Comparison of ENCODE assay signal across 1 cellular context in the genomic region with DNA sequence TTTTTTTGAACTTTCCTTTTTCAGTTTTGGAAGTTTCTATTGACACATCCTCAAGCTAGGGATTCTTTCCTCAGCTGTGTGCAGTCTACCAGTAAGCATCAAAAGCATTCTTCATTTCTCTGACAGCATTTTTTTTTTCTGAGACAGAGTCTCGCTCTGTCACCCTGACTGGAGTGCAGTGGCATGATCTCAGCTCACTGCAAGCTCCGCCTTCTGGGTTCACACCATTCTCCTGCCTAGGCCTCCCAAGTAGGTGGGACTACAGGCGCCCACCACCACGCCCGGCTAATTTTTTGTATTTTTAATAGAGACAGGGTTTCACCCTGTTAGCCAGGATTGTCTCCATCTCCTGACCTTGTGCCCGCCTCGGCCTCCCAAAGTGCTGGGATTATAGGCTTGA.
TF ChIP-seq lines count a peak whose summit lies in the region.

No MANE protein-coding gene starts in this region.

TF ChIP-seq in IMR-90, 13 proteins besides CTCF, POLR2A, EP300 and RAD21:
- 0 out of 2 replicates have a peak, but pooled peaks have one; percentile 12 for TF ChIP-seq NFE2L2 (IDR thresholded peaks at IDR 0.05; ENCODE audit: low read depth, low read length)
